In genomic region chr15:29089731-29090616, GRCh38 we compare ENCODE assay signal across 9 cellular contexts.
A peak's percentile ranks its signal among the peaks of the same experiment; 100 is the strongest.
DNase-seq lines count a peak whose midpoint lies in the region; ATAC-seq and TF ChIP-seq lines count a peak whose summit lies in the region.
"Had no signal": no experiment of that assay in that cellular context is flagged by ENCODE, and none has a peak within 500 bp of the region (broad histone marks: within the 10 kb centered on the region; RNA-seq: fewer than 3 reads in every experiment).

No MANE protein-coding gene starts in this region.

- H3K36me3 ChIP-seq in H7 (replicated peaks; ENCODE audit: control insufficient read depth, insufficient read depth, low read length), result no peaks in the 10 kb centered on the region
- no peaks in the 10 kb centered on the region for H3K36me3 ChIP-seq in prostate gland

- ATAC-seq in activated T-cell treated with anti-CD3 and anti-CD28 coated beads, Interleukin-2, amount 50 U/mL, for 72 hours (replicated peaks in 1 of 2), result peak; percentile 56 to 65

- no peaks in the 10 kb centered on the region for H3K36me3 Mint-ChIP-seq in activated T-cell treated with anti-CD3 and anti-CD28 coated beads, Interleukin-2, amount 50 U/mL, for 72 hours (ENCODE audit: insufficient read depth in 2 of 2)

- 82% methylated on average over 16 of the region's 16 CpGs for WGBS in prostate gland

- H3K9me3 Mint-ChIP-seq in activated T-cell treated with anti-CD3 and anti-CD28 coated beads, Interleukin-2, amount 50 U/mL, for 72 hours, result no peaks in the 10 kb centered on the region

- H3K4me1 Mint-ChIP-seq in activated T-cell treated with anti-CD3 and anti-CD28 coated beads, Interleukin-2, amount 50 U/mL, for 72 hours (ENCODE audit: low read depth), result peaks cover 14% of the 10 kb centered on the region

- no peak overlapping the region for H3K4me3 ChIP-seq in H7 (ENCODE audit: insufficient read depth, low read depth, low read length)
- H3K4me3 ChIP-seq in prostate gland, result no peak overlapping the region

- H3K4me1 ChIP-seq in prostate gland (replicated peaks), result no peaks in the 10 kb centered on the region

- no peak for TF ChIP-seq POLR2A in prostate gland (IDR thresholded peaks at IDR 0.05)

- no peak overlapping the region for H3K27ac ChIP-seq in prostate gland

- TF ChIP-seq CTCF in AG09319 (IDR thresholded peaks at IDR 0.05; ENCODE audit: low read depth, low read length) (0 out of 2 replicates have a peak, but pooled peaks have one; percentile 2), prostate gland (IDR thresholded peaks at IDR 0.05) (no peak)

- no peaks in the 10 kb centered on the region for H3K27me3 Mint-ChIP-seq in activated T-cell treated with anti-CD3 and anti-CD28 coated beads, Interleukin-2, amount 50 U/mL, for 72 hours (ENCODE audit: low read depth)

- H3K27ac Mint-ChIP-seq in activated T-cell treated with anti-CD3 and anti-CD28 coated beads, Interleukin-2, amount 50 U/mL, for 72 hours, result peak overlapping the region; percentile 35

- H3K27me3 ChIP-seq in H7 (ENCODE audit: control insufficient read depth, insufficient read depth, low read length) (no peaks in the 10 kb centered on the region), prostate gland (replicated peaks; ENCODE audit: insufficient read depth) (no peaks in the 10 kb centered on the region)

- intact Hi-C loops in prostate gland (cut with DNase I), result no loop called here

- DNase-seq in AG09319 (ENCODE audit: extremely low read depth, low read depth), result no peak
- DNase-seq in H7, result peak; percentile 75
- peak; percentile 23 to 44 for DNase-seq in activated T-cell treated with anti-CD3 and anti-CD28 coated beads, Interleukin-2, amount 50 U/mL, for 72 hours
- DNase-seq in iris pigment epithelial cell (ENCODE audit: low read depth), result peak; percentile 41
- no peak for DNase-seq in NCI-H1417 treated with DMSO at 0.1 percent for 48 hours (lab: John Stamatoyannopoulos, UW)
- no peak for DNase-seq in NCI-H1694 (lab: John Stamatoyannopoulos, UW)
- no peak for DNase-seq in kidney glomerular epithelial cell (lab: John Stamatoyannopoulos, UW)
- no peak for DNase-seq in prostate gland (ENCODE audit: low spot score)
- DNase-seq: SIG-M5 had no signal

- H3K9me3 ChIP-seq in prostate gland, result no peaks in the 10 kb centered on the region

- H3K4me3 Mint-ChIP-seq in activated T-cell treated with anti-CD3 and anti-CD28 coated beads, Interleukin-2, amount 50 U/mL, for 72 hours, result peak overlapping the region; percentile 64 to 76

Comparison
In these comparisons a context has a peak if more than half of its experiments do, and no peak if none do; other contexts are left out.
1. DNase-seq: peak in H7 (single experiment), activated T-cell treated with anti-CD3 and anti-CD28 coated beads, Interleukin-2, amount 50 U/mL, for 72 hours (2 of 2) and iris pigment epithelial cell (single experiment); none in AG09319 (single experiment), NCI-H1417 treated with DMSO at 0.1 percent for 48 hours (single experiment), NCI-H1694 (single experiment), kidney glomerular epithelial cell (single experiment) and prostate gland (single experiment).